In the genomic region with DNA sequence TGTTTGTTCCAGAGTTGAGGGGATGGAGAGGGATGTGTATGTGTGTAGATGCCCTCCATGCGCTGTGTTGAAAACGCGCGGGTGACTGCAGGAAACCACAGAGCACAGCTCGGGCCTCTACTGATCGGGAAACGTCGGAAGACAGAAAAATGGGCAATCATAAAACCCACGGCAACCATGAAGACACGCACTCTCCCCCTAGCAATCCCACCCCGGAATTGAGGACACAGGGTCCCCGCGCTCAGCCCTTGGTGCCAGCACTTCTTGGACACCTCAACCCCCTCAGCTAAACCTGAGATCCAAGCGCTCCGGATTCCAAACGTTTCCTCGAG, we compare ENCODE assay signal across 6 cellular contexts. TPM values are rescaled to one million over a fixed set of nuclear protein-coding genes. Genes with fewer than 3 reads are reported as not detected.
A peak's percentile ranks its signal among the peaks of the same experiment; 100 is the strongest.
DNase-seq lines count a peak whose midpoint lies in the region; ATAC-seq and TF ChIP-seq lines count a peak whose summit lies in the region.

No MANE protein-coding gene starts in this region.

- peaks cover 39% of the 10 kb centered on the region for H3F3A ChIP-seq in GM23248 (ENCODE audit: insufficient read depth)

- no peaks in the 10 kb centered on the region for H3K9me2 ChIP-seq in GM23248 (ENCODE audit: insufficient read depth)

- DNase-seq in GM23248 (peak; percentile 70), SK-MEL-5 (ENCODE audit: low read depth, low spot score) (peak; percentile 23), right cardiac atrium (no peak), vagina (ENCODE audit: extremely low spot score in 2 of 2) (no peak), GM10266 (ENCODE audit: extremely low spot score) (no peak)

- in situ Hi-C loops in GM23248 (cut with MboI) (no loop called here), SK-MEL-5 (cut with HindIII; ENCODE audit: low pct_unique_long_range_greater_than_20kb, low sequenced_read_pairs) (no loop called here)

- 1 to 2% methylated on average over 17 of the region's 17 CpGs for WGBS in GM23248 (ENCODE audit: low coverage in 1 of 2, low lambda C conversion rate in 2 of 2, missing lambda C conversion rate in 2 of 2), 2 experiments
- WGBS in right cardiac atrium, result under 1% methylated on average over 17 of the region's 17 CpGs

- H3K4me1 ChIP-seq in GM23248 (ENCODE audit: insufficient read depth), result peaks cover 17% of the 10 kb centered on the region
- peaks cover 7% of the 10 kb centered on the region for H3K4me1 ChIP-seq in right cardiac atrium (ENCODE audit: control insufficient read depth, insufficient read depth, low read length)
- peaks cover 64% of the 10 kb centered on the region for H3K4me1 ChIP-seq in vagina

- TF ChIP-seq CTCF in vagina (IDR thresholded peaks at IDR 0.05) (no peak), GM10266 (IDR thresholded peaks at IDR 0.05; ENCODE audit: control insufficient read depth, insufficient read depth, low read depth, missing control alignments) (no peak)

- H2AFZ ChIP-seq in GM23248, result peak overlapping the region; percentile 84

- peak overlapping the region; percentile 89 for H3K9ac ChIP-seq in GM23248

- H3K27ac ChIP-seq in GM23248 (peak overlapping the region; percentile 85), right cardiac atrium (ENCODE audit: low read length) (peak overlapping the region; percentile 93), vagina (peak overlapping the region; percentile 87)

- H3K9me3 ChIP-seq in GM23248 (ENCODE audit: low read depth), result no peaks in the 10 kb centered on the region
- no peaks in the 10 kb centered on the region for H3K9me3 ChIP-seq in right cardiac atrium (ENCODE audit: control insufficient read depth, low read length)
- H3K9me3 ChIP-seq in vagina, result no peaks in the 10 kb centered on the region

- peak overlapping the region; percentile 83 for H3K4me2 ChIP-seq in GM23248 (ENCODE audit: unreplicated experiment)

- intact Hi-C loops in right cardiac atrium (cut with DNase I) (no loop called here), vagina (cut with DNase I) (no loop called here)

- H3K27me3 ChIP-seq in GM23248 (replicated peaks; ENCODE audit: insufficient read depth), result no peaks in the 10 kb centered on the region
- no peaks in the 10 kb centered on the region for H3K27me3 ChIP-seq in right cardiac atrium (ENCODE audit: control insufficient read depth, insufficient read depth)
- no peaks in the 10 kb centered on the region for H3K27me3 ChIP-seq in vagina

- H3K36me3 ChIP-seq in GM23248 (ENCODE audit: low read depth) (peaks cover 3% of the 10 kb centered on the region; the same call in 1 of the 2 replicates), vagina (peaks cover 0 to 16% of the 10 kb centered on the region in 2 donors)

- peaks cover 69% of the 10 kb centered on the region for H3K79me2 ChIP-seq in GM23248 (ENCODE audit: insufficient read depth)

- H3K4me3 ChIP-seq in GM23248, result peak overlapping the region; percentile 85
- peak overlapping the region; percentile 72 for H3K4me3 ChIP-seq in right cardiac atrium (ENCODE audit: low read length)
- peak overlapping the region; percentile 62 to 66 for H3K4me3 ChIP-seq in vagina

- H4K20me1 ChIP-seq in GM23248 (ENCODE audit: insufficient read depth), result no peaks in the 10 kb centered on the region

- no peak for TF ChIP-seq POLR2A in vagina (IDR thresholded peaks at IDR 0.05)

- peak; percentile 34 to 39 for ATAC-seq in right cardiac atrium
- ATAC-seq in HG03457 (IDR thresholded peaks at IDR 0.05; ENCODE audit: unreplicated experiment), result no peak

RNA-seq across cellular contexts. Expression of gene UQCC3, which starts 0.2 kb away (rescaled TPM):
- total RNA-seq in GM23248 (2014; rRNA removed; shearing (Covaris generic)), result 2.3 and 5.9 TPM in 2 replicates
- 14.5 and 15.1 TPM in 2 replicates for polyA plus RNA-seq in GM23248 (2016; fragmentation: Nextera tagmentation; extraction: Ambion mirVana)
- total RNA-seq in SK-MEL-5 (2014; rRNA removed; shearing (Covaris generic)), result 10.2 and 10.3 TPM in 2 replicates
- 9.0 and 11.2 TPM in 2 replicates for polyA plus RNA-seq in SK-MEL-5 (2015; cell fraction: cytosol; rRNA removed)
- 3.1 and 4.0 TPM in 2 replicates for polyA plus RNA-seq in SK-MEL-5 (2015; cell fraction: nucleus; rRNA removed)
- total RNA-seq in right cardiac atrium, result 1 to 10 TPM; 5.2 to 8.6 (median 6.5) TPM
- polyA plus RNA-seq in right cardiac atrium, result 12.9 TPM
- total RNA-seq in vagina, result 6.9 TPM

RNA-seq across cellular contexts. Expression of gene LBHD1, which starts 0.8 kb away (rescaled TPM):
- total RNA-seq in GM23248 (2014; rRNA removed; shearing (Covaris generic)), result 5.8 and 12.6 TPM in 2 replicates
- polyA plus RNA-seq in GM23248 (2016; fragmentation: Nextera tagmentation; extraction: Ambion mirVana) (3.6 and 4.3 TPM in 2 replicates), right cardiac atrium (7.3 TPM)
- 3.6 and 3.9 TPM in 2 replicates for total RNA-seq in SK-MEL-5 (2014; rRNA removed; shearing (Covaris generic))
- polyA plus RNA-seq in SK-MEL-5 (2015; cell fraction: cytosol; rRNA removed), result 3.7 and 6.2 TPM in 2 replicates
- 35.2 and 41.0 TPM in 2 replicates for polyA plus RNA-seq in SK-MEL-5 (2015; cell fraction: nucleus; rRNA removed)
- total RNA-seq in right cardiac atrium (1 to 10 TPM; 3.2 to 5.8 (median 3.6) TPM), vagina (6.9 TPM)

RNA-seq across cellular contexts. Expression of gene CSKMT, which starts 6.1 kb away (rescaled TPM):
- total RNA-seq in GM23248 (2014; rRNA removed; shearing (Covaris generic)), result 5.4 and 6.1 TPM in 2 replicates
- polyA plus RNA-seq in GM23248 (2016; fragmentation: Nextera tagmentation; extraction: Ambion mirVana), result 2.9 and 3.6 TPM in 2 replicates
- total RNA-seq in SK-MEL-5 (2014; rRNA removed; shearing (Covaris generic)), result 4.5 and 6.5 TPM in 2 replicates
- polyA plus RNA-seq in SK-MEL-5 (2015; cell fraction: cytosol; rRNA removed), result 1.7 and 2.0 TPM in 2 replicates
- 9.7 and 26.8 TPM in 2 replicates for polyA plus RNA-seq in SK-MEL-5 (2015; cell fraction: nucleus; rRNA removed)
- 1 to 10 TPM; 6.6 to 9.5 (median 7.3) TPM for total RNA-seq in right cardiac atrium
- polyA plus RNA-seq in right cardiac atrium, result 5.2 TPM
- total RNA-seq in vagina, result 28.7 TPM

RNA-seq across cellular contexts. Expression of gene C11orf98, which starts 6.2 kb away (rescaled TPM):
- 16.6 and 24.2 TPM in 2 replicates for total RNA-seq in GM23248 (2014; rRNA removed; shearing (Covaris generic))
- polyA plus RNA-seq in GM23248 (2016; fragmentation: Nextera tagmentation; extraction: Ambion mirVana), result 76.8 and 77.9 TPM in 2 replicates
- total RNA-seq in SK-MEL-5 (2014; rRNA removed; shearing (Covaris generic)), result 48.5 and 73.7 TPM in 2 replicates
- polyA plus RNA-seq in SK-MEL-5 (2015; cell fraction: cytosol; rRNA removed), result 40.8 and 55.5 TPM in 2 replicates
- polyA plus RNA-seq in SK-MEL-5 (2015; cell fraction: nucleus; rRNA removed), result 41.3 and 43.5 TPM in 2 replicates
- 10 to 100 TPM; 30.6 to 41.1 (median 35.2) TPM for total RNA-seq in right cardiac atrium
- 79.7 TPM for polyA plus RNA-seq in right cardiac atrium
- total RNA-seq in vagina, result 44.2 TPM

RNA-seq across cellular contexts. Expression of gene UBXN1, which starts 7.6 kb away (rescaled TPM):
- total RNA-seq in GM23248 (2014; rRNA removed; shearing (Covaris generic)), result 131 and 135 TPM in 2 replicates
- polyA plus RNA-seq in GM23248 (2016; fragmentation: Nextera tagmentation; extraction: Ambion mirVana) (84.0 and 85.3 TPM in 2 replicates), right cardiac atrium (101 TPM)
- 97.2 and 100 TPM in 2 replicates for total RNA-seq in SK-MEL-5 (2014; rRNA removed; shearing (Covaris generic))
- 149 and 180 TPM in 2 replicates for polyA plus RNA-seq in SK-MEL-5 (2015; cell fraction: cytosol; rRNA removed)
- polyA plus RNA-seq in SK-MEL-5 (2015; cell fraction: nucleus; rRNA removed), result 121 and 149 TPM in 2 replicates
- total RNA-seq in right cardiac atrium (10 to 100 TPM; 76.6 to 95.7 (median 83.6) TPM), vagina (216 TPM)

Comparison
In these comparisons a context has a peak if more than half of its experiments do, and no peak if none do; other contexts are left out.
1. DNase-seq: peak in GM23248 (single experiment) and SK-MEL-5 (single experiment); none in right cardiac atrium (0 of 3), vagina (0 of 2) and GM10266 (single experiment).
2. Peak in every context shown above with its lines, with median percentiles within 50 percentile points of each other: H3K27ac ChIP-seq and H3K4me3 ChIP-seq.